In the genomic region with DNA sequence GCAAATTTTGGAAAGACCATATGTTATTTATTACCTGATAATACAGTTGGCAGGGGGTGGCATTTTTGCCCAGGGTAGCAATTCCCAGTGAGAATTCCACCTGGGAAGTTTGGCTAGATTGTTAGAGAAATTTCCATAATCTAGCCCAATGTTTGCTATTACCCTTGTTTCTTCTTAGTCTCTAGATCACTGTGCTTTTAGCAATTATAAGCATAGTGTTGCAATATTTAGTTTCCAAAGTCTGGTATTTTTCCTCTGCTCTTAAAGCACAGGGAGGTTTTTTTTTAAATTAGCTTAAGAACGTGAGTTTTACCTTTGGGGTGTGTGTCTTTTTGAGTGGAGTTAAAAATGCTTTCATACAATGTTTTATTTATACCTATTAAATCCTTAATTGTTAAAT, we compare ENCODE assay signal across 11 cellular contexts. TPM values are rescaled to one million over a fixed set of nuclear protein-coding genes. Genes with fewer than 3 reads are reported as not detected.
"Had no signal": no experiment of that assay in that cellular context is flagged by ENCODE, and none has a peak within 500 bp of the region (broad histone marks: within the 10 kb centered on the region; RNA-seq: fewer than 3 reads in every experiment).

No MANE protein-coding gene starts in this region.

- ATAC-seq: GM23338, HCT116 had no signal

- H3K36me3 ChIP-seq: HAP-1 had no signal

- H2AFZ ChIP-seq: GM23248, GM23338 had no signal

- H3K4me2 ChIP-seq: GM23338 had no signal

- H3K9me3 ChIP-seq: HAP-1 had no signal

- H3K9ac ChIP-seq: GM23248 had no signal

- H3K4me1 ChIP-seq: HAP-1 had no signal

- FAIRE-seq: H1, H54 had no signal

- DNase-seq: GM23248, GOT3, H7, H9, HCEC 1CT, HFFc6 had no signal

- H3K27ac ChIP-seq: GM23248 had no signal

- H3K4me3 ChIP-seq: GM23248, GM23338, HAP-1 had no signal

RNA-seq across cellular contexts. Expression of a gene that starts 26.3 kb away (rescaled TPM):
- total RNA-seq: H7, H9 had no signal
